In genomic region chr19:10819124-10820060, GRCh38 we compare ENCODE assay signal across 21 cellular contexts. TPM values are rescaled to one million over a fixed set of nuclear protein-coding genes. Genes with fewer than 3 reads are reported as not detected.
DNase-seq lines count a peak whose midpoint lies in the region; TF ChIP-seq lines count a peak whose summit lies in the region.
"Had no signal": no experiment of that assay in that cellular context is flagged by ENCODE, and none has a peak within 500 bp of the region (broad histone marks: within the 10 kb centered on the region; RNA-seq: fewer than 3 reads in every experiment).

No MANE protein-coding gene starts in this region.

- H3K4me2 ChIP-seq in neural progenitor cell = no peak overlapping the region
- H3K4me2 ChIP-seq: BLaER1 had no signal

- no peak overlapping the region for H3K4me3 Mint-ChIP-seq in activated CD4-positive, alpha-beta T cell treated with anti-CD3 and anti-CD28 coated beads, Interleukin-2, amount 10 ng/mL, durations not matched to agents 24 days and 14 days
- H3K4me3 Mint-ChIP-seq in HFFc6 (no peak overlapping the region), neural progenitor cell (no peak overlapping the region)

- no peak overlapping the region for H3K9ac ChIP-seq in neural progenitor cell
- H3K9ac ChIP-seq: BLaER1 had no signal

- H3K9me3 ChIP-seq in effector memory CD4-positive, alpha-beta T cell (ENCODE audit: control insufficient read depth, low read length) = no peaks in the 10 kb centered on the region
- no peaks in the 10 kb centered on the region for H3K9me3 ChIP-seq in neural progenitor cell (ENCODE audit: low read depth)
- H3K9me3 ChIP-seq: BLaER1, gastrocnemius medialis had no signal

- H3K36me3 Mint-ChIP-seq in activated CD4-positive, alpha-beta T cell treated with anti-CD3 and anti-CD28 coated beads, Interleukin-2, amount 10 ng/mL, durations not matched to agents 24 days and 14 days (ENCODE audit: low read depth) = peaks cover 56% of the 10 kb centered on the region
- H3K36me3 Mint-ChIP-seq in HFFc6 (ENCODE audit: low read depth) (peaks cover 37% of the 10 kb centered on the region), neural progenitor cell (peaks cover 19% of the 10 kb centered on the region)

- intact Hi-C loops in activated CD4-positive, alpha-beta T cell treated with anti-CD3 and anti-CD28 coated beads, Interleukin-2, amount 10 ng/mL, durations not matched to agents 24 days and 14 days (cut with micrococcal nuclease) = no loop called here

- no peaks in the 10 kb centered on the region for H3F3A ChIP-seq in neural progenitor cell (ENCODE audit: low read depth)

- H3K27ac ChIP-seq in effector memory CD4-positive, alpha-beta T cell (ENCODE audit: insufficient read depth, low read length, poor library complexity, severe bottlenecking) = peak overlapping the region; percentile 1
- no peak overlapping the region for H3K27ac ChIP-seq in neural progenitor cell

- H3K27me3 Mint-ChIP-seq in activated CD4-positive, alpha-beta T cell treated with anti-CD3 and anti-CD28 coated beads, Interleukin-2, amount 10 ng/mL, durations not matched to agents 24 days and 14 days = no peaks in the 10 kb centered on the region
- H3K27me3 Mint-ChIP-seq in HFFc6 (ENCODE audit: insufficient read depth) (peaks cover 20% of the 10 kb centered on the region), neural progenitor cell (ENCODE audit: insufficient read depth, low read depth) (peaks cover 7% of the 10 kb centered on the region)

- peaks cover 10% of the 10 kb centered on the region for H3K4me1 Mint-ChIP-seq in activated CD4-positive, alpha-beta T cell treated with anti-CD3 and anti-CD28 coated beads, Interleukin-2, amount 10 ng/mL, durations not matched to agents 24 days and 14 days
- H3K4me1 Mint-ChIP-seq in HFFc6 (ENCODE audit: low read depth) (peaks cover 35% of the 10 kb centered on the region), neural progenitor cell (no peaks in the 10 kb centered on the region)

- peak overlapping the region; percentile 75 for H3K27ac Mint-ChIP-seq in activated CD4-positive, alpha-beta T cell treated with anti-CD3 and anti-CD28 coated beads, Interleukin-2, amount 10 ng/mL, durations not matched to agents 24 days and 14 days
- H3K27ac Mint-ChIP-seq in HFFc6 (peak overlapping the region; percentile 98), neural progenitor cell (peak overlapping the region; percentile 66)

- no peaks in the 10 kb centered on the region for H4K20me1 ChIP-seq in neural progenitor cell (ENCODE audit: low read depth)

- no peak for DNase-seq in activated CD4-positive, alpha-beta T cell treated with anti-CD3 and anti-CD28 coated beads, Interleukin-2, amount 10 ng/mL, durations not matched to agents 24 days and 14 days
- no peak for DNase-seq in activated CD4-positive, alpha-beta T cell treated with anti-CD3 and anti-CD28 coated beads, Interleukin-2, amount 50 U/mL, for 4 hours
- no peak for DNase-seq in HFFc6
- DNase-seq in effector memory CD4-positive, alpha-beta T cell = no peak
- DNase-seq in neural progenitor cell (ENCODE audit: low spot score) = no peak
- no peak for DNase-seq in SW480 (ENCODE audit: low spot score)
- no peak for DNase-seq in NCI-H146 treated with DMSO at 0.1 percent for 48 hours (lab: John Stamatoyannopoulos, UW; ENCODE audit: unreplicated experiment)
- no peak for DNase-seq in NCI-H524 treated with DMSO at 0.1 percent for 48 hours (lab: John Stamatoyannopoulos, UW)
- DNase-seq: cerebellar nuclear complex; DMS153; gastrocnemius medialis; left ventricle myocardium superior; NCI-H2081; NCI-H510A treated with DMSO at 0.1 percent for 48 hours; SHP77; stimulated activated naive CD4-positive, alpha-beta T cell; T-helper 2 cell had no signal

- H3K9me3 Mint-ChIP-seq in activated CD4-positive, alpha-beta T cell treated with anti-CD3 and anti-CD28 coated beads, Interleukin-2, amount 10 ng/mL, durations not matched to agents 24 days and 14 days = no peaks in the 10 kb centered on the region
- peaks cover 6% of the 10 kb centered on the region for H3K9me3 Mint-ChIP-seq in HFFc6
- no peaks in the 10 kb centered on the region for H3K9me3 Mint-ChIP-seq in neural progenitor cell

- no peaks in the 10 kb centered on the region for H3K4me1 ChIP-seq in effector memory CD4-positive, alpha-beta T cell (ENCODE audit: control insufficient read depth, insufficient read depth, low read length, poor library complexity, severe bottlenecking)
- H3K4me1 ChIP-seq in neural progenitor cell = no peaks in the 10 kb centered on the region

- no peak overlapping the region for H2AFZ ChIP-seq in neural progenitor cell (replicated peaks)
- H2AFZ ChIP-seq: GM23248 had no signal

- H3K36me3 ChIP-seq in effector memory CD4-positive, alpha-beta T cell (ENCODE audit: control insufficient read depth, insufficient read depth, low read length) = peaks cover 73% of the 10 kb centered on the region
- H3K36me3 ChIP-seq in neural progenitor cell = no peaks in the 10 kb centered on the region

- H3K4me3 ChIP-seq in effector memory CD4-positive, alpha-beta T cell (ENCODE audit: insufficient read depth, low read depth, low read length, poor library complexity, severe bottlenecking) = no peak overlapping the region
- no peak overlapping the region for H3K4me3 ChIP-seq in neural progenitor cell
- H3K4me3 ChIP-seq: BLaER1, gastrocnemius medialis, GM23248 had no signal

- no peaks in the 10 kb centered on the region for H3K27me3 ChIP-seq in effector memory CD4-positive, alpha-beta T cell (replicated peaks; ENCODE audit: control insufficient read depth, insufficient read depth, low read length, poor library complexity, severe bottlenecking)
- no peaks in the 10 kb centered on the region for H3K27me3 ChIP-seq in neural progenitor cell
- H3K27me3 ChIP-seq: BLaER1, gastrocnemius medialis had no signal

- TF ChIP-seq CTCF in HFFc6 (IDR thresholded peaks at IDR 0.05) = no peak
- no peak for TF ChIP-seq CTCF in neural progenitor cell (IDR thresholded peaks at IDR 0.05)

- H3K79me2 ChIP-seq in neural progenitor cell (ENCODE audit: low read depth) = no peaks in the 10 kb centered on the region

RNA-seq across cellular contexts. Expression of gene TMED1, which starts 16.6 kb away (rescaled TPM):
- 17.6 and 22.4 TPM in 2 replicates for total RNA-seq in activated CD4-positive, alpha-beta T cell treated with anti-CD3 and anti-CD28 coated beads, Interleukin-2, amount 10 ng/mL, durations not matched to agents 24 days and 14 days
- total RNA-seq in HFFc6 (2021; fragmentation: NEBNext Ultra II Directional; extraction: Animal tissue kit (Norgen Biotek cat#: 25700)) = 10 to 100 TPM; 42.8 to 65.0 (median 48.1) TPM
- 27.0 and 57.9 TPM in 2 replicates for total RNA-seq in neural progenitor cell (ENCODE audit: low replicate concordance)

RNA-seq across cellular contexts. Expression of gene C19orf38, which starts 28.8 kb away (rescaled TPM):
- total RNA-seq in activated CD4-positive, alpha-beta T cell treated with anti-CD3 and anti-CD28 coated beads, Interleukin-2, amount 10 ng/mL, durations not matched to agents 24 days and 14 days = 2.7 and 3.6 TPM in 2 replicates
- under 1 TPM in 2 of 6 experiments, not detected in 4; 0.40 to 0.71 TPM for total RNA-seq in HFFc6 (2021; fragmentation: NEBNext Ultra II Directional; extraction: Animal tissue kit (Norgen Biotek cat#: 25700))
- 0.62 TPM in 1 of 2 replicates, not detected in the other for total RNA-seq in neural progenitor cell (ENCODE audit: low replicate concordance)
- total RNA-seq: endothelial cell of umbilical vein, pulmonary artery endothelial cell had no signal

RNA-seq across cellular contexts. Expression of gene CARM1, which starts 52.0 kb away (rescaled TPM):
- total RNA-seq in activated CD4-positive, alpha-beta T cell treated with anti-CD3 and anti-CD28 coated beads, Interleukin-2, amount 10 ng/mL, durations not matched to agents 24 days and 14 days = 92.4 and 93.7 TPM in 2 replicates
- total RNA-seq in HFFc6 (2021; fragmentation: NEBNext Ultra II Directional; extraction: Animal tissue kit (Norgen Biotek cat#: 25700)) = 10 to 100 TPM; 67.2 to 82.1 (median 76.8) TPM
- total RNA-seq in neural progenitor cell (ENCODE audit: low replicate concordance) = 34.4 and 97.5 TPM in 2 replicates
